Comparison of ENCODE assay signal across 8 cellular contexts in the genomic region with DNA sequence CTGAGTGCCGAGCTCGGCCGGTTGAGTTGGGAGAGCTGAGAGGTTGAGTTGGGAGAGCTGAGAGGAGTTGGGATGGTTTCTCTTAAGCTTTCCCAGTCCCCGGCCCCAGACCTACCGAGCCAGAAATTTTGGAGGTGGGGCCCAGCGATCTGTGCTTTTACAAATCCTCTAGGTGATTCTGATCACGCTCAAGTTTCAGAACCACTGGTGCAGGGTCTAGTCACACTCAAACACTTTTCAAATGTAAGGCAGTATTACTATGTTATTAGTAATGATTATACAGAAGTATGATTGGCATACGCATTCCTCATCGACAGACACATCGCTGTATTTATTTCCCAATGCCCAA. TPM values are rescaled to one million over a fixed set of nuclear protein-coding genes. Genes with fewer than 3 reads are reported as not detected.
DNase-seq lines count a peak whose midpoint lies in the region; ATAC-seq, FAIRE-seq and TF ChIP-seq lines count a peak whose summit lies in the region.

No MANE protein-coding gene starts in this region.

- H2AFZ ChIP-seq in HepG2 (ENCODE audit: low read length), result peak overlapping the region; percentile 59

- FAIRE-seq in HepG2 (lab: Jason Lieb, UNC), result no peak

- intact Hi-C loops in ascending aorta (cut with DNase I), result loop anchor here (5.0 to 10.0 kb wide), 5 partner anchors 37 to 1348 kb away; a partner anchor contains a TSS
- intact Hi-C loops in HepG2 (cut with micrococcal nuclease; ENCODE audit: unreplicated experiment), result no loop called here

- DNase-seq in activated CD4-positive, alpha-beta T cell treated with anti-CD3 and anti-CD28 coated beads, Interleukin-2, amount 10 ng/mL, durations not matched to agents 7 days and 5 days, result no peak
- DNase-seq in activated CD4-positive, alpha-beta T cell treated with anti-CD3 and anti-CD28 coated beads, Interleukin-2, amount 50 U/mL, for 1 hour, result no peak
- DNase-seq in ascending aorta (ENCODE audit: low spot score in 2 of 2), result no peak
- no peak for DNase-seq in HepG2 (ENCODE audit: low spot score)
- DNase-seq in NK-92 treated with Interleukin-12 subunit alpha and Interleukin-12 subunit beta, amount 100 ng/mL, for 24 hours (lab: John Stamatoyannopoulos, UW), result no peak
- no peak for DNase-seq in NCI-H2227 (lab: John Stamatoyannopoulos, UW; ENCODE audit: unreplicated experiment)

- H3K9me3 ChIP-seq in ascending aorta (no peaks in the 10 kb centered on the region), HepG2 (ENCODE audit: low read length) (no peaks in the 10 kb centered on the region), thymus (ENCODE audit: control insufficient read depth) (no peaks in the 10 kb centered on the region)

- peaks cover 70% of the 10 kb centered on the region for H3K4me1 Mint-ChIP-seq in activated CD4-positive, alpha-beta T cell treated with anti-CD3 and anti-CD28 coated beads, Interleukin-2, amount 10 ng/mL, durations not matched to agents 7 days and 5 days

- H3K36me3 ChIP-seq in ascending aorta (no peaks in the 10 kb centered on the region), HepG2 (replicated peaks in 1 of 2; ENCODE audit: control insufficient read depth in 1 of 2, insufficient read depth in 2 of 2, low read length in 2 of 2) (no peaks in the 10 kb centered on the region; a peak in 1 of 5 replicates), thymus (ENCODE audit: control insufficient read depth, insufficient read depth) (no peaks in the 10 kb centered on the region)

- H3K4me1 ChIP-seq in ascending aorta (peaks cover 0 to 25% of the 10 kb centered on the region in 2 donors), HepG2 (ENCODE audit: insufficient read depth, low read length) (peaks cover 56% of the 10 kb centered on the region), thymus (ENCODE audit: control insufficient read depth, insufficient read depth, low read length) (peaks cover 13% of the 10 kb centered on the region)

- no peak for TF ChIP-seq EP300 in HepG2 (IDR thresholded peaks at IDR 0.05; ENCODE audit: low read depth in 2 of 2, low read length in 2 of 2)
- TF ChIP-seq EP300 in HepG2 (CRISPR knock-in tag; IDR thresholded peaks at IDR 0.05; ENCODE audit: borderline replicate concordance), result no peak

- POLR2A ChIA-PET in activated CD4-positive, alpha-beta T cell treated with anti-CD3 and anti-CD28 coated beads, Interleukin-2, amount 10 ng/mL, durations not matched to agents 7 days and 5 days (lab: Charles Lee), result no interaction called here
- POLR2A ChIA-PET in HepG2 (lab: Yijun Ruan, JAX), result interaction anchor here (0.8 to 1.4 kb wide), 5 partner anchors 9 to 90 kb away, joined by 3 to 12 read pairs (median 6); no protein-coding TSS in a partner anchor

- H3K27me3 ChIP-seq in ascending aorta (no peaks in the 10 kb centered on the region), HepG2 (ENCODE audit: control insufficient read depth in 1 of 2, insufficient read depth in 2 of 2, low read length in 2 of 2) (no peaks in the 10 kb centered on the region), thymus (ENCODE audit: control insufficient read depth, insufficient read depth) (no peaks in the 10 kb centered on the region)

- H4K20me1 ChIP-seq in HepG2 (ENCODE audit: insufficient read depth, low read length), result peaks cover 13% of the 10 kb centered on the region

- peak overlapping the region; percentile 94 to 96 for H3K4me3 ChIP-seq in ascending aorta
- peak overlapping the region; percentile 82 to 92 (median 86) for H3K4me3 ChIP-seq in HepG2 (replicated peaks in 1 of 3; ENCODE audit: insufficient read depth in 1 of 3, low read depth in 2 of 3, low read length in 3 of 3)
- peak overlapping the region; percentile 94 for H3K4me3 ChIP-seq in thymus (ENCODE audit: low read length)

- H3K4me2 ChIP-seq in HepG2 (ENCODE audit: low read depth, low read length), result peak overlapping the region; percentile 87

- H3K9me3 Mint-ChIP-seq in activated CD4-positive, alpha-beta T cell treated with anti-CD3 and anti-CD28 coated beads, Interleukin-2, amount 10 ng/mL, durations not matched to agents 7 days and 5 days, result no peaks in the 10 kb centered on the region

- CTCF ChIA-PET in activated CD4-positive, alpha-beta T cell treated with anti-CD3 and anti-CD28 coated beads, Interleukin-2, amount 10 ng/mL, durations not matched to agents 7 days and 5 days (lab: Charles Lee), result interaction anchor here (0.9 to 2.1 kb wide), 4 partner anchors 9 to 89 kb away, joined by 3 to 7 read pairs (median 4); no protein-coding TSS in a partner anchor
- CTCF ChIA-PET in HepG2 (lab: Yijun Ruan, JAX; ENCODE audit: low intra/inter-chr PET ratio, low total read pairs), result no interaction called here

- H3K27me3 Mint-ChIP-seq in activated CD4-positive, alpha-beta T cell treated with anti-CD3 and anti-CD28 coated beads, Interleukin-2, amount 10 ng/mL, durations not matched to agents 7 days and 5 days, result no peaks in the 10 kb centered on the region

- peak overlapping the region; percentile 83 for H3K4me3 Mint-ChIP-seq in activated CD4-positive, alpha-beta T cell treated with anti-CD3 and anti-CD28 coated beads, Interleukin-2, amount 10 ng/mL, durations not matched to agents 7 days and 5 days

- in situ Hi-C loops in HepG2 (cut with HindIII; ENCODE audit: extremely low pct_ligation_motif_present, low pct_unique_long_range_greater_than_20kb), result no loop called here

- BruUV-seq in HepG2 (replicated peaks; lab: Mats Ljungman, UMichigan), result no TSS peak

- H3K27ac ChIP-seq in ascending aorta, result peak overlapping the region; percentile 86 to 92
- H3K27ac ChIP-seq in HepG2 (ENCODE audit: extremely low read length, insufficient read depth, low read length), result no peak overlapping the region
- H3K27ac ChIP-seq in thymus (ENCODE audit: low read depth), result peak overlapping the region; percentile 53

- peak overlapping the region; percentile 90; the same call in 1 of the 2 replicates for H3K9ac ChIP-seq in HepG2 (ENCODE audit: insufficient read depth, low read depth, low read length)

- ATAC-seq in HepG2 (peak; percentile 3; the same call in 2 of the 3 replicates), HG03045 (IDR thresholded peaks at IDR 0.05; ENCODE audit: unreplicated experiment) (no peak)

- no peak for TF ChIP-seq POLR2A in HepG2 (IDR thresholded peaks at IDR 0.05; ENCODE audit: insufficient read depth in 1 of 2, low read depth in 2 of 2, low read length in 2 of 2)

- TF ChIP-seq CTCF in ascending aorta (IDR thresholded peaks at IDR 0.05) (no peak), HepG2 (CRISPR knock-in tag; IDR thresholded peaks at IDR 0.05) (no peak)

- WGBS in HepG2 (ENCODE audit: low lambda C conversion rate), result 47% methylated on average over 7 of the region's 10 CpGs
- WGBS in thymus, result 42% methylated on average over 10 of the region's 10 CpGs

- peaks cover 44% of the 10 kb centered on the region for H3K79me2 ChIP-seq in HepG2 (ENCODE audit: insufficient read depth, low read length)

- H3K27ac Mint-ChIP-seq in activated CD4-positive, alpha-beta T cell treated with anti-CD3 and anti-CD28 coated beads, Interleukin-2, amount 10 ng/mL, durations not matched to agents 7 days and 5 days, result peak overlapping the region; percentile 98

- H3K36me3 Mint-ChIP-seq in activated CD4-positive, alpha-beta T cell treated with anti-CD3 and anti-CD28 coated beads, Interleukin-2, amount 10 ng/mL, durations not matched to agents 7 days and 5 days (ENCODE audit: low read depth), result peaks cover 10% of the 10 kb centered on the region

- no peak for TF ChIP-seq RAD21 in HepG2 (CRISPR knock-in tag; IDR thresholded peaks at IDR 0.05)

TF ChIP-seq in HepG2, 621 proteins besides CTCF, POLR2A, EP300 and RAD21 (continues in another document):
- TF ChIP-seq HNF4A (CRISPR knock-in tag; IDR thresholded peaks at IDR 0.05), result no peak
- TF ChIP-seq ZNF737 (CRISPR knock-in tag; IDR thresholded peaks at IDR 0.05; ENCODE audit: borderline replicate concordance), result peak; percentile 46; the same call in 1 of the 2 replicates
- no peak for TF ChIP-seq KLF15 (CRISPR knock-in tag; IDR thresholded peaks at IDR 0.05; ENCODE audit: borderline replicate concordance)

RNA-seq across cellular contexts. Expression of a gene that starts 0.3 kb away (rescaled TPM):
- 10 to 100 TPM; 68.4 to 77.4 TPM for total RNA-seq in activated CD4-positive, alpha-beta T cell treated with anti-CD3 and anti-CD28 coated beads, Interleukin-2, amount 10 ng/mL, durations not matched to agents 7 days and 5 days
- total RNA-seq in ascending aorta (16.4 TPM), HepG2 (2016; rRNA removed; fragmentation: Illumina TruSeq; extraction: Trizol) (64.0 and 82.9 TPM in 2 replicates)
- 7.8 and 9.3 TPM in 2 replicates for total RNA-seq in HepG2 (2016; cell fraction: cytosol; rRNA removed; fragmentation: Illumina TruSeq; extraction: Trizol; ENCODE audit: low read depth)
- 63.2 and 76.8 TPM in 2 replicates for total RNA-seq in HepG2 (2016; cell fraction: insoluble cytoplasmic fraction; rRNA removed; fragmentation: Illumina TruSeq; extraction: Trizol)
- 19.7 and 23.3 TPM in 2 replicates for total RNA-seq in HepG2 (2016; cell fraction: membrane; rRNA removed; fragmentation: Illumina TruSeq; extraction: Trizol)
- 55.0 and 63.4 TPM in 2 replicates for total RNA-seq in HepG2 (2016; cell fraction: nucleus; rRNA removed; fragmentation: Illumina TruSeq; extraction: Trizol)
- polyA plus RNA-seq in HepG2 (2011; rRNA removed) (104 and 119 TPM in 2 replicates), thymus (54.1 TPM)
- 86.7 and 91.6 TPM in 2 replicates for polyA plus RNA-seq in HepG2 (2011; cell fraction: cytosol; rRNA removed)
- polyA plus RNA-seq in HepG2 (2011; cell fraction: nucleus; rRNA removed), result 138 and 160 TPM in 2 replicates
- 44.7 and 46.4 TPM in 2 replicates for polyA plus RNA-seq in HepG2 (2012)
- 2.5 and 3.0 TPM in 2 replicates for polyA plus RNA-seq in HepG2 (2016; cell fraction: cytosol; fragmentation: Illumina TruSeq; extraction: Trizol; ENCODE audit: low read depth)
- polyA plus RNA-seq in HepG2 (2016; cell fraction: insoluble cytoplasmic fraction; fragmentation: Illumina TruSeq; extraction: Trizol; ENCODE audit: low read depth), result 70.7 and 71.6 TPM in 2 replicates
- 8.3 and 8.8 TPM in 2 replicates for polyA plus RNA-seq in HepG2 (2016; cell fraction: membrane; fragmentation: Illumina TruSeq; extraction: Trizol; ENCODE audit: low read depth)
- 88.3 and 90.6 TPM in 2 replicates for polyA plus RNA-seq in HepG2 (2016; cell fraction: nucleus; fragmentation: Illumina TruSeq; extraction: Trizol; ENCODE audit: insufficient read depth, low read depth)
- 263 and 323 TPM in 2 replicates for polyA minus RNA-seq in HepG2 (2011; rRNA and poly(A)+ RNA removed; ENCODE audit: low replicate concordance)
- 52.7 and 54.0 TPM in 2 replicates for polyA minus RNA-seq in HepG2 (2011; cell fraction: cytosol; rRNA and poly(A)+ RNA removed)
- 71.2 and 76.1 TPM in 2 replicates for polyA minus RNA-seq in HepG2 (2011; cell fraction: nucleus; rRNA and poly(A)+ RNA removed)
